Comparison of ENCODE assay signal across 19 cellular contexts in genomic region chr11:18468113-18468512, GRCh38. TPM values are rescaled to one million over a fixed set of nuclear protein-coding genes. Genes with fewer than 3 reads are reported as not detected.
"Had no signal": no experiment of that assay in that cellular context is flagged by ENCODE, and none has a peak within 500 bp of the region (broad histone marks: within the 10 kb centered on the region; RNA-seq: fewer than 3 reads in every experiment).

No MANE protein-coding gene starts in this region.

RNA-seq across cellular contexts. Expression of gene LDHAL6A, which starts 12.5 kb away (rescaled TPM):
- total RNA-seq: activated CD4-positive, alpha-beta memory T cell treated with anti-CD3 and anti-CD28 coated beads, Interleukin-2, amount 10 ng/mL, durations not matched to agents 7 days and 5 days; activated CD4-positive, alpha-beta T cell treated with anti-CD3 and anti-CD28 coated beads, Interleukin-2, amount 10 ng/mL, durations not matched to agents 24 days and 14 days; activated CD8-positive, alpha-beta memory T cell treated with anti-CD3 and anti-CD28 coated beads, Interleukin-2, amount 10 ng/mL, durations not matched to agents 7 days and 5 days; activated CD8-positive, alpha-beta T cell treated with anti-CD3 and anti-CD28 coated beads, Interleukin-2, amount 10 ng/mL, durations not matched to agents 7 days and 5 days; activated naive CD4-positive, alpha-beta T cell treated with anti-CD3 and anti-CD28 coated beads, Interleukin-2, amount 50 U/mL, for 72 hours; activated naive CD8-positive, alpha-beta T cell treated with anti-CD3 and anti-CD28 coated beads for 36 hours; activated T-cell treated with anti-CD3 and anti-CD28 coated beads, Interleukin-2, amount 50 U/mL, for 4 hours; activated T-helper 2 cell treated with anti-CD3 and anti-CD28 coated beads, Interferon-gamma antibody, Interleukin-2, Interleukin-4, amounts not matched to agents 10 μg/mL and 5 μg/mL and 100 μg/mL, durations not matched to agents 14 hours and 24 hours and 36 hours; adrenal gland; aorta; astrocyte; body of pancreas; breast epithelium; cardiac septum; T-helper 17 cell; T-helper 2 cell treated with Interferon-gamma antibody and Interleukin-4, amounts not matched to agents 100 ng/mL and 5 ng/mL, for 36 hours; WTC11 had no signal

RNA-seq across cellular contexts. Expression of gene LDHC, which starts 56.0 kb away (rescaled TPM):
- total RNA-seq: activated CD4-positive, alpha-beta memory T cell treated with anti-CD3 and anti-CD28 coated beads, Interleukin-2, amount 10 ng/mL, durations not matched to agents 7 days and 5 days; activated CD4-positive, alpha-beta T cell treated with anti-CD3 and anti-CD28 coated beads, Interleukin-2, amount 10 ng/mL, durations not matched to agents 24 days and 14 days; activated CD8-positive, alpha-beta T cell treated with anti-CD3 and anti-CD28 coated beads, Interleukin-2, amount 10 ng/mL, durations not matched to agents 7 days and 5 days; activated naive CD4-positive, alpha-beta T cell treated with anti-CD3 and anti-CD28 coated beads, Interleukin-2, amount 50 U/mL, for 72 hours; activated naive CD8-positive, alpha-beta T cell treated with anti-CD3 and anti-CD28 coated beads for 36 hours; activated T-helper 2 cell treated with anti-CD3 and anti-CD28 coated beads, Interferon-gamma antibody, Interleukin-2, Interleukin-4, amounts not matched to agents 10 μg/mL and 5 μg/mL and 100 μg/mL, durations not matched to agents 14 hours and 24 hours and 36 hours; astrocyte; body of pancreas; breast epithelium; cerebellum; T-helper 1 cell treated with Interleukin-12 subunit alpha and Interleukin-12 subunit beta and Interleukin-4 antibody, amounts not matched to agents 30 ng/mL and 1 ng/mL, for 36 hours; T-helper 17 cell; T-helper 2 cell treated with Interferon-gamma antibody and Interleukin-4, amounts not matched to agents 100 ng/mL and 5 ng/mL, for 36 hours; WTC11 had no signal
